ENCODE assay signal across 15 cellular contexts in genomic region chr12:58703911-58704310, GRCh38.
"Had no signal": no experiment of that assay in that cellular context is flagged by ENCODE, and none has a peak within 500 bp of the region (broad histone marks: within the 10 kb centered on the region; RNA-seq: fewer than 3 reads in every experiment).

No MANE protein-coding gene starts in this region.

- H3K4me3 ChIP-seq: breast epithelium, heart right ventricle, left lung, mucosa of descending colon, sigmoid colon had no signal

- H3K36me3 ChIP-seq: breast epithelium, heart right ventricle, left lung, sigmoid colon had no signal

- H3K4me1 ChIP-seq: breast epithelium, heart right ventricle, left lung, sigmoid colon had no signal

- DNase-seq: activated CD4-positive, alpha-beta T cell treated with anti-CD3 and anti-CD28 coated beads, Interleukin-2, amount 50 U/mL, for 1 hour; activated effector memory CD4-positive, alpha-beta T cell treated with Interleukin-2 at 50 U/mL for 16 hours; activated T-cell treated with anti-CD3 and anti-CD28 coated beads, Interleukin-2, amount 50 U/mL, for 1 hour; foreskin melanocyte; heart right ventricle; islet precursor cell; left lung; mucosa of descending colon; natural killer cell; sigmoid colon; stimulated activated CD4-positive, alpha-beta T cell treated with anti-CD3 and anti-CD28 coated beads, Interleukin-12 subunit alpha, Interleukin-12 subunit beta, amount 100 ng/mL, for 4 hours; stimulated activated naive CD4-positive, alpha-beta T cell; trophoblast cell had no signal

- H3K27me3 ChIP-seq: breast epithelium, heart right ventricle, left lung, sigmoid colon had no signal

- ATAC-seq: activated naive CD4-positive, alpha-beta T cell treated with anti-CD3 and anti-CD28 coated beads, Interleukin-2, amount 50 U/mL, for 72 hours; heart right ventricle; left lung; mucosa of descending colon; natural killer cell had no signal

- H3K27ac ChIP-seq: breast epithelium, heart right ventricle, left lung, sigmoid colon had no signal
